21 cellular contexts compared by ENCODE assay signal in genomic region chr21:39958731-39959130, GRCh38.
DNase-seq lines count a peak whose midpoint lies in the region; FAIRE-seq and TF ChIP-seq lines count a peak whose summit lies in the region.
"Had no signal": no experiment of that assay in that cellular context is flagged by ENCODE, and none has a peak within 500 bp of the region (broad histone marks: within the 10 kb centered on the region; RNA-seq: fewer than 3 reads in every experiment).

No MANE protein-coding gene starts in this region.

- H3K79me1 ChIP-seq in H9 (ENCODE audit: insufficient read depth, low read depth, low read length, poor library complexity, severe bottlenecking), result no peaks in the 10 kb centered on the region

- H3K27ac ChIP-seq in MM.1S (ENCODE audit: low read length) (peak overlapping the region; percentile 77), esophagus muscularis mucosa (replicated peaks in 1 of 4) (peak overlapping the region; percentile 56 to 68 (median 66)), H9 (ENCODE audit: insufficient read length, low read depth, low read length) (no peak overlapping the region)
- H3K27ac ChIP-seq: 22Rv1; A549; BLaER1 treated with 17β-estradiol and CSF1 and Interleukin-3, amounts not matched to agents 10 nM and 100 nM; C4-2B had no signal

- H3K4me3 ChIP-seq in MM.1S (ENCODE audit: low read length), result peak overlapping the region; percentile 78
- H3K4me3 ChIP-seq in esophagus muscularis mucosa, result no peak overlapping the region
- H3K4me3 ChIP-seq: A549; BLaER1 treated with 17β-estradiol and CSF1 and Interleukin-3, amounts not matched to agents 10 nM and 100 nM had no signal

- no peak for TF ChIP-seq EP300 in esophagus muscularis mucosa (IDR thresholded peaks at IDR 0.05)

- no peak overlapping the region for H2BK120ac ChIP-seq in H9 (ENCODE audit: low read depth, low read length, poor library complexity, severe bottlenecking)

- no peaks in the 10 kb centered on the region for H3K23me2 ChIP-seq in H9 (ENCODE audit: insufficient read length, low read depth, low read length, poor library complexity, severe bottlenecking)

- H4K8ac ChIP-seq in H9 (replicated peaks; ENCODE audit: insufficient read length, low read depth, low read length), result no peak overlapping the region

- WGBS in esophagus muscularis mucosa, result 57% methylated on average over 2 of the region's 2 CpGs
- WGBS in H9 (ENCODE audit: extremely low coverage, insufficient read length, low lambda C conversion rate), result no CpG with 5 or more reads among the region's 2 CpGs

- H3K4me2 ChIP-seq in MM.1S (ENCODE audit: low read depth, low read length), result peak overlapping the region; percentile 84
- H3K4me2 ChIP-seq in H9 (ENCODE audit: insufficient read depth, insufficient read length, low read length), result no peak overlapping the region
- H3K4me2 ChIP-seq: A549; BLaER1 treated with 17β-estradiol and CSF1 and Interleukin-3, amounts not matched to agents 10 nM and 100 nM had no signal

- H3K9me2 ChIP-seq in MM.1S (replicated peaks; ENCODE audit: insufficient read depth, low read length), result no peaks in the 10 kb centered on the region

- H3K79me2 ChIP-seq in MM.1S (ENCODE audit: low read length), result peaks cover 99% of the 10 kb centered on the region
- H3K79me2 ChIP-seq in H9 (ENCODE audit: insufficient read depth, low read length), result no peaks in the 10 kb centered on the region

- no peak overlapping the region for H3K4ac ChIP-seq in H9 (ENCODE audit: low read depth, low read length)

- H3K9ac ChIP-seq in MM.1S (ENCODE audit: low read length) (peak overlapping the region; percentile 92), H9 (ENCODE audit: extremely low read depth, insufficient read length, low read length) (no peak overlapping the region)
- H3K9ac ChIP-seq: BLaER1 treated with 17β-estradiol and CSF1 and Interleukin-3, amounts not matched to agents 10 nM and 100 nM had no signal

- H3K56ac ChIP-seq in H9 (ENCODE audit: insufficient read length, low read depth, low read length), result no peak overlapping the region

- H4K20me1 ChIP-seq in MM.1S (ENCODE audit: insufficient read depth, low read length), result no peaks in the 10 kb centered on the region
- no peaks in the 10 kb centered on the region for H4K20me1 ChIP-seq in H9 (ENCODE audit: control insufficient read depth, insufficient read depth, insufficient read length)
- H4K20me1 ChIP-seq: BLaER1 treated with 17β-estradiol and CSF1 and Interleukin-3, amounts not matched to agents 10 nM and 100 nM had no signal

- H3K4me1 ChIP-seq in MM.1S (ENCODE audit: low read length), result peaks cover 26% of the 10 kb centered on the region
- H3K4me1 ChIP-seq in esophagus muscularis mucosa, result peaks cover 0 to 37% (median 32%) of the 10 kb centered on the region in 4 donors
- no peaks in the 10 kb centered on the region for H3K4me1 ChIP-seq in H9 (ENCODE audit: insufficient read depth, low read length)
- H3K4me1 ChIP-seq: A549; BLaER1 treated with 17β-estradiol and CSF1 and Interleukin-3, amounts not matched to agents 10 nM and 100 nM; Caco-2 had no signal

- H2AFZ ChIP-seq in MM.1S (ENCODE audit: low read length) (no peak overlapping the region), H9 (ENCODE audit: low read length) (no peak overlapping the region)

- no peak overlapping the region for H3K14ac ChIP-seq in H9 (ENCODE audit: insufficient read depth, low read length)

- no peak overlapping the region for H4K5ac ChIP-seq in H9 (ENCODE audit: insufficient read length, low read depth, low read length)

- DNase-seq in MM.1S (peak; percentile 89), esophagus muscularis mucosa (ENCODE audit: extremely low spot score) (no peak), H9 (no peak), NCI-H128 (lab: John Stamatoyannopoulos, UW; ENCODE audit: unreplicated experiment) (no peak)
- DNase-seq: AML-193; Caco-2; Calu3; CD4-positive, alpha-beta T cell; CD8-positive, alpha-beta T cell; DMS79 treated with DMSO at 0.1 percent for 48 hours; GF-D8 had no signal

- H3K36me3 ChIP-seq in MM.1S (replicated peaks; ENCODE audit: insufficient read depth, low read length) (peaks cover 20% of the 10 kb centered on the region), esophagus muscularis mucosa (no peaks in the 10 kb centered on the region)
- H3K36me3 ChIP-seq: BLaER1 treated with 17β-estradiol and CSF1 and Interleukin-3, amounts not matched to agents 10 nM and 100 nM had no signal

- peaks cover 19 to 21% of the 10 kb centered on the region in 2 experiments for H3K9me3 Mint-ChIP-seq in H9

- no peak overlapping the region for H4K91ac ChIP-seq in H9 (ENCODE audit: insufficient read length, low read depth, low read length)

- H3K27ac Mint-ChIP-seq in H9, result no peak overlapping the region
- H3K27ac Mint-ChIP-seq: B cell; CD4-positive, alpha-beta T cell; CD8-positive, alpha-beta T cell had no signal

- H2BK20ac ChIP-seq in H9 (ENCODE audit: low read depth, low read length, poor library complexity, severe bottlenecking), result no peak overlapping the region

- no peak overlapping the region for H2BK5ac ChIP-seq in H9 (ENCODE audit: insufficient read length, low read length)

- no peak for TF ChIP-seq CTCF in MM.1S (IDR thresholded peaks at IDR 0.05; ENCODE audit: low read length)
- no peak for TF ChIP-seq CTCF in esophagus muscularis mucosa (IDR thresholded peaks at IDR 0.05)
- no peak for TF ChIP-seq CTCF in H9 (conservative IDR thresholded peaks at IDR 0.05)

- H2AK5ac ChIP-seq in H9 (ENCODE audit: insufficient read length, low read length), result no peak overlapping the region

- no peak overlapping the region for H2BK12ac ChIP-seq in H9 (ENCODE audit: insufficient read length, low read depth, low read length)

- peaks cover 96% of the 10 kb centered on the region for H3F3A ChIP-seq in MM.1S (ENCODE audit: insufficient read depth, low read length)

- no peak overlapping the region for H3K4me3 Mint-ChIP-seq in H9
- H3K4me3 Mint-ChIP-seq: B cell; CD4-positive, alpha-beta T cell; CD8-positive, alpha-beta T cell had no signal

- no peak for TF ChIP-seq POLR2A in esophagus muscularis mucosa (IDR thresholded peaks at IDR 0.05; ENCODE audit: low read depth)

- intact Hi-C loops in esophagus muscularis mucosa (cut with DNase I), result loop anchor here (10.0 kb wide), 1 partner anchor 86 kb away; no protein-coding TSS in a partner anchor

- H2BK15ac ChIP-seq in H9 (ENCODE audit: low read depth, low read length), result no peak overlapping the region

- peak; percentile 21 for FAIRE-seq in islet of Langerhans (lab: Jason Lieb, UNC)
- FAIRE-seq: A549, D721Med, G401.6, GM12891, GM19239 had no signal

- H3K18ac ChIP-seq in H9 (ENCODE audit: insufficient read length, low read depth, low read length), result no peak overlapping the region

- H3K27me3 ChIP-seq in MM.1S (replicated peaks; ENCODE audit: insufficient read depth, low read length) (no peaks in the 10 kb centered on the region), esophagus muscularis mucosa (no peaks in the 10 kb centered on the region), H9 (ENCODE audit: insufficient read depth, low read length) (no peaks in the 10 kb centered on the region)
- H3K27me3 ChIP-seq: BLaER1 treated with 17β-estradiol and CSF1 and Interleukin-3, amounts not matched to agents 10 nM and 100 nM had no signal

- no peaks in the 10 kb centered on the region for H3K9me3 ChIP-seq in MM.1S (replicated peaks; ENCODE audit: insufficient read depth, low read length)
- H3K9me3 ChIP-seq in esophagus muscularis mucosa, result peaks cover 0 to 10% (median 4%) of the 10 kb centered on the region in 4 donors
- H3K9me3 ChIP-seq in H9 (ENCODE audit: control insufficient read depth, low read depth, low read length), result no peaks in the 10 kb centered on the region
- H3K9me3 ChIP-seq: A549 had no signal

- H3K36me3 Mint-ChIP-seq in H9 (ENCODE audit: insufficient read depth in 1 of 3, low read depth in 3 of 3), result peaks cover 6 to 21% (median 11%) of the 10 kb centered on the region in 3 experiments; a peak in 6 of 7 replicates
- H3K36me3 Mint-ChIP-seq: CD8-positive, alpha-beta T cell had no signal

- H3T11ph ChIP-seq in H9 (ENCODE audit: low read length), result no peak overlapping the region

- H3K27me3 Mint-ChIP-seq in H9 (ENCODE audit: low read depth), result no peaks in the 10 kb centered on the region
- H3K27me3 Mint-ChIP-seq: B cell; CD4-positive, alpha-beta T cell had no signal

- H3K23ac ChIP-seq in H9 (ENCODE audit: insufficient read length, low read depth, low read length), result no peak overlapping the region

- H3K4me1 Mint-ChIP-seq in H9, result 0 out of 4 replicates have a peak, but pooled peaks cover 0 to 6% of the 10 kb centered on the region in 2 experiments
- H3K4me1 Mint-ChIP-seq: B cell had no signal
